In genomic region chr4:98510757-98511517, GRCh38 we compare ENCODE assay signal across 11 cellular contexts.
A peak's percentile ranks its signal among the peaks of the same experiment; 100 is the strongest.
DNase-seq lines count a peak whose midpoint lies in the region; ATAC-seq and TF ChIP-seq lines count a peak whose summit lies in the region.
"Had no signal": no experiment of that assay in that cellular context is flagged by ENCODE, and none has a peak within 500 bp of the region (broad histone marks: within the 10 kb centered on the region; RNA-seq: fewer than 3 reads in every experiment).

No MANE protein-coding gene starts in this region.

- H3K4me1 Mint-ChIP-seq in T-helper 17 cell: peaks cover 23% of the 10 kb centered on the region
- H3K4me1 Mint-ChIP-seq in stimulated activated naive CD8-positive, alpha-beta T cell treated with anti-CD3 and anti-CD28 coated beads, Interleukin-15, amount 100 ng/mL, for 72 hours: peaks cover 64% of the 10 kb centered on the region

- H3K27me3 ChIP-seq in heart right ventricle: no peaks in the 10 kb centered on the region
- H3K27me3 ChIP-seq: BLaER1 treated with 17β-estradiol and CSF1 and Interleukin-3, amounts not matched to agents 10 nM and 100 nM had no signal

- DNase-seq in activated T-cell treated with anti-CD3 and anti-CD28 coated beads for 24 hours (ENCODE audit: low read depth) (peak; percentile 16), T-helper 17 cell (no peak), epithelial cell of esophagus (ENCODE audit: low read depth) (peak; percentile 79), 8988T (no peak), activated gamma-delta T cell (lab: John Stamatoyannopoulos, UW) (no peak), heart right ventricle (no peak)
- no peak for DNase-seq in activated T-cell treated with anti-CD3 and anti-CD28 coated beads, Interleukin-2, amount 50 U/mL, for 1 hour
- peak in 1 of 2 donors; percentile 52 for DNase-seq in stimulated activated naive CD8-positive, alpha-beta T cell treated with anti-CD3 and anti-CD28 coated beads, Interleukin-15, amount 100 ng/mL, for 72 hours
- DNase-seq: NCI-H1092; stimulated activated naive B cell treated with anti-CD40 and anti-IgM and Interleukin-4, amounts not matched to agents 10 μg/mL and 1 μg/mL and 100 μg/mL, for 72 hours had no signal

- peak; percentile 30 for ATAC-seq in T-helper 17 cell
- peak; percentile 71 for ATAC-seq in stimulated activated naive CD8-positive, alpha-beta T cell treated with anti-CD3 and anti-CD28 coated beads, Interleukin-15, amount 100 ng/mL, for 72 hours
- no peak for ATAC-seq in heart right ventricle

- TF ChIP-seq CTCF in epithelial cell of esophagus (IDR thresholded peaks at IDR 0.05; ENCODE audit: insufficient read depth, low read depth, low read length, missing control alignments) (no peak), heart right ventricle (IDR thresholded peaks at IDR 0.05) (no peak)

- H3K4me3 ChIP-seq in epithelial cell of esophagus (ENCODE audit: low read length): no peak overlapping the region
- H3K4me3 ChIP-seq in heart right ventricle: no peak overlapping the region
- H3K4me3 ChIP-seq: BLaER1 treated with 17β-estradiol and CSF1 and Interleukin-3, amounts not matched to agents 10 nM and 100 nM had no signal

- H3K4me1 ChIP-seq in heart right ventricle: peaks cover 0 to 16% (median 0%) of the 10 kb centered on the region in 9 donors

- H3K36me3 Mint-ChIP-seq in T-helper 17 cell (ENCODE audit: low read depth): peaks cover 3% of the 10 kb centered on the region
- H3K36me3 Mint-ChIP-seq: stimulated activated naive B cell treated with anti-CD40 and anti-IgM and Interleukin-4, amounts not matched to agents 10 μg/mL and 1 μg/mL and 100 μg/mL, for 72 hours had no signal

- H3K27ac ChIP-seq in heart right ventricle: peak overlapping the region in 1 of 10 donors; percentile 22
- H3K27ac ChIP-seq: BLaER1 treated with 17β-estradiol and CSF1 and Interleukin-3, amounts not matched to agents 10 nM and 100 nM had no signal

- H3K4me3 Mint-ChIP-seq in T-helper 17 cell: peak overlapping the region; percentile 22
- H3K4me3 Mint-ChIP-seq in stimulated activated naive CD8-positive, alpha-beta T cell treated with anti-CD3 and anti-CD28 coated beads, Interleukin-15, amount 100 ng/mL, for 72 hours: peak overlapping the region; percentile 30 to 39
- H3K4me3 Mint-ChIP-seq: stimulated activated naive B cell treated with anti-CD40 and anti-IgM and Interleukin-4, amounts not matched to agents 10 μg/mL and 1 μg/mL and 100 μg/mL, for 72 hours had no signal

- H3K9me3 Mint-ChIP-seq in stimulated activated naive CD8-positive, alpha-beta T cell treated with anti-CD3 and anti-CD28 coated beads, Interleukin-15, amount 100 ng/mL, for 72 hours: no peaks in the 10 kb centered on the region
- H3K9me3 Mint-ChIP-seq: stimulated activated naive B cell treated with anti-CD40 and anti-IgM and Interleukin-4, amounts not matched to agents 10 μg/mL and 1 μg/mL and 100 μg/mL, for 72 hours had no signal

- 85 to 88% methylated on average over 6 of the region's 6 CpGs for WGBS in heart right ventricle, 2 donors

- H3K36me3 ChIP-seq in heart right ventricle: no peaks in the 10 kb centered on the region
- H3K36me3 ChIP-seq: BLaER1 treated with 17β-estradiol and CSF1 and Interleukin-3, amounts not matched to agents 10 nM and 100 nM had no signal

- no peaks in the 10 kb centered on the region for H3K27me3 Mint-ChIP-seq in T-helper 17 cell
- H3K27me3 Mint-ChIP-seq in stimulated activated naive CD8-positive, alpha-beta T cell treated with anti-CD3 and anti-CD28 coated beads, Interleukin-15, amount 100 ng/mL, for 72 hours: no peaks in the 10 kb centered on the region
- H3K27me3 Mint-ChIP-seq: stimulated activated naive B cell treated with anti-CD40 and anti-IgM and Interleukin-4, amounts not matched to agents 10 μg/mL and 1 μg/mL and 100 μg/mL, for 72 hours had no signal

- no peak overlapping the region for H3K27ac Mint-ChIP-seq in T-helper 17 cell
- H3K27ac Mint-ChIP-seq in stimulated activated naive CD8-positive, alpha-beta T cell treated with anti-CD3 and anti-CD28 coated beads, Interleukin-15, amount 100 ng/mL, for 72 hours: peak overlapping the region in 1 of 2 donors; percentile 48
- H3K27ac Mint-ChIP-seq: stimulated activated naive B cell treated with anti-CD40 and anti-IgM and Interleukin-4, amounts not matched to agents 10 μg/mL and 1 μg/mL and 100 μg/mL, for 72 hours had no signal

- intact Hi-C loops in heart right ventricle (cut with DNase I): no loop called here

- H3K9me3 ChIP-seq in T-helper 17 cell (ENCODE audit: control insufficient read depth, low read length, poor library complexity, severe bottlenecking) (no peaks in the 10 kb centered on the region), heart right ventricle (no peaks in the 10 kb centered on the region)
- H3K9me3 ChIP-seq: BLaER1 treated with 17β-estradiol and CSF1 and Interleukin-3, amounts not matched to agents 10 nM and 100 nM had no signal

Comparison
In these comparisons a context has a peak if more than half of its experiments do, and no peak if none do; other contexts are left out.
1. DNase-seq: peak in activated T-cell treated with anti-CD3 and anti-CD28 coated beads for 24 hours (single experiment) and epithelial cell of esophagus (single experiment); none in activated T-cell treated with anti-CD3 and anti-CD28 coated beads, Interleukin-2, amount 50 U/mL, for 1 hour (single experiment), T-helper 17 cell (0 of 3), 8988T (single experiment), activated gamma-delta T cell (single experiment) and heart right ventricle (0 of 2).
2. ATAC-seq: peak in T-helper 17 cell (single experiment) and stimulated activated naive CD8-positive, alpha-beta T cell treated with anti-CD3 and anti-CD28 coated beads, Interleukin-15, amount 100 ng/mL, for 72 hours (single experiment); none in heart right ventricle (0 of 8).